ENCODE assay signal across 1 cellular context in the genomic region with DNA sequence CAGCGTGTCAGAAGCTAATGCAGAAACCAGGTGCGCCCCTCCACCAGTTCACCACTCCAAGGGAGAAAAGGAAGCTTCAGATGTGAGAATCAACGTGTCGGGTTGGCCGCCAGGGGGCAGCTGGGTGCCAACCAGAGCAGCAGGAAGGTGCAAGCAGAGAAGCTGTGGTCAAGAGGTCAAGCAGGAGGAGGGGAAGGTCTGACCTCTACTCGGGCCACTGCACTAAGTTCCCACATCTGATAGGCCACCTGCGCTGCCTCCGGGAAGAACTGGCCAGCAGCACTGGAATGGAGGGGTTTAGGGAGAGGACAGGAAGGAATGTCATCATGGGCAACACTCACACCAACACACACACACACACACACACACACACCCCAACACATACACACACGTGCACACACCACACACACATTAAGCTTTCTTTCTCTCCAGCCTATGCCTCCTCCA.
TF ChIP-seq lines count a peak whose summit lies in the region.

No MANE protein-coding gene starts in this region.

TF ChIP-seq in K562, 482 proteins besides CTCF, POLR2A, EP300 and RAD21 (continued from another document and continues in another):
- TF ChIP-seq, protein P1, sequence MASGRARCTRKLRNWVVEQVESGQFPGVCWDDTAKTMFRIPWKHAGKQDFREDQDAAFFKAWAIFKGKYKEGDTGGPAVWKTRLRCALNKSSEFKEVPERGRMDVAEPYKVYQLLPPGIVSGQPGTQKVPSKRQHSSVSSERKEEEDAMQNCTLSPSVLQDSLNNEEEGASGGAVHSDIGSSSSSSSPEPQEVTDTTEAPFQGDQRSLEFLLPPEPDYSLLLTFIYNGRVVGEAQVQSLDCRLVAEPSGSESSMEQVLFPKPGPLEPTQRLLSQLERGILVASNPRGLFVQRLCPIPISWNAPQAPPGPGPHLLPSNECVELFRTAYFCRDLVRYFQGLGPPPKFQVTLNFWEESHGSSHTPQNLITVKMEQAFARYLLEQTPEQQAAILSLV (tag; IDR thresholded peaks at IDR 0.05): no peak
- no peak for TF ChIP-seq ZNF717 (CRISPR knock-in tag; IDR thresholded peaks at IDR 0.05)
- TF ChIP-seq ZNF133 (CRISPR knock-in tag; IDR thresholded peaks at IDR 0.05): no peak
- TF ChIP-seq ZNF311 (CRISPR knock-in tag; IDR thresholded peaks at IDR 0.05): no peak
- no peak for TF ChIP-seq MTA1 (IDR thresholded peaks at IDR 0.05; ENCODE audit: borderline replicate concordance)
- TF ChIP-seq SAFB2 (IDR thresholded peaks at IDR 0.05; ENCODE audit: borderline replicate concordance, low read depth, low read length, severe bottlenecking): no peak
- no peak for TF ChIP-seq DDX20 (tag; IDR thresholded peaks at IDR 0.05; ENCODE audit: low read depth)
- TF ChIP-seq, protein P2, sequence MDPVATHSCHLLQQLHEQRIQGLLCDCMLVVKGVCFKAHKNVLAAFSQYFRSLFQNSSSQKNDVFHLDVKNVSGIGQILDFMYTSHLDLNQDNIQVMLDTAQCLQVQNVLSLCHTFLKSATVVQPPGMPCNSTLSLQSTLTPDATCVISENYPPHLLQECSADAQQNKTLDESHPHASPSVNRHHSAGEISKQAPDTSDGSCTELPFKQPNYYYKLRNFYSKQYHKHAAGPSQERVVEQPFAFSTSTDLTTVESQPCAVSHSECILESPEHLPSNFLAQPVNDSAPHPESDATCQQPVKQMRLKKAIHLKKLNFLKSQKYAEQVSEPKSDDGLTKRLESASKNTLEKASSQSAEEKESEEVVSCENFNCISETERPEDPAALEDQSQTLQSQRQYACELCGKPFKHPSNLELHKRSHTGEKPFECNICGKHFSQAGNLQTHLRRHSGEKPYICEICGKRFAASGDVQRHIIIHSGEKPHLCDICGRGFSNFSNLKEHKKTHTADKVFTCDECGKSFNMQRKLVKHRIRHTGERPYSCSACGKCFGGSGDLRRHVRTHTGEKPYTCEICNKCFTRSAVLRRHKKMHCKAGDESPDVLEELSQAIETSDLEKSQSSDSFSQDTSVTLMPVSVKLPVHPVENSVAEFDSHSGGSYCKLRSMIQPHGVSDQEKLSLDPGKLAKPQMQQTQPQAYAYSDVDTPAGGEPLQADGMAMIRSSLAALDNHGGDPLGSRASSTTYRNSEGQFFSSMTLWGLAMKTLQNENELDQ (CRISPR knock-in tag; IDR thresholded peaks at IDR 0.05; ENCODE audit: borderline replicate concordance): no peak
- no peak for TF ChIP-seq SREBF1 (IDR thresholded peaks at IDR 0.05; ENCODE audit: borderline replicate concordance, low read depth, low read length)
- TF ChIP-seq NFE2L1 (tag; IDR thresholded peaks at IDR 0.05; ENCODE audit: borderline replicate concordance, low read depth): no peak
- TF ChIP-seq CC2D1A (IDR thresholded peaks at IDR 0.05): peak; percentile 80
- TF ChIP-seq, protein P3, sequence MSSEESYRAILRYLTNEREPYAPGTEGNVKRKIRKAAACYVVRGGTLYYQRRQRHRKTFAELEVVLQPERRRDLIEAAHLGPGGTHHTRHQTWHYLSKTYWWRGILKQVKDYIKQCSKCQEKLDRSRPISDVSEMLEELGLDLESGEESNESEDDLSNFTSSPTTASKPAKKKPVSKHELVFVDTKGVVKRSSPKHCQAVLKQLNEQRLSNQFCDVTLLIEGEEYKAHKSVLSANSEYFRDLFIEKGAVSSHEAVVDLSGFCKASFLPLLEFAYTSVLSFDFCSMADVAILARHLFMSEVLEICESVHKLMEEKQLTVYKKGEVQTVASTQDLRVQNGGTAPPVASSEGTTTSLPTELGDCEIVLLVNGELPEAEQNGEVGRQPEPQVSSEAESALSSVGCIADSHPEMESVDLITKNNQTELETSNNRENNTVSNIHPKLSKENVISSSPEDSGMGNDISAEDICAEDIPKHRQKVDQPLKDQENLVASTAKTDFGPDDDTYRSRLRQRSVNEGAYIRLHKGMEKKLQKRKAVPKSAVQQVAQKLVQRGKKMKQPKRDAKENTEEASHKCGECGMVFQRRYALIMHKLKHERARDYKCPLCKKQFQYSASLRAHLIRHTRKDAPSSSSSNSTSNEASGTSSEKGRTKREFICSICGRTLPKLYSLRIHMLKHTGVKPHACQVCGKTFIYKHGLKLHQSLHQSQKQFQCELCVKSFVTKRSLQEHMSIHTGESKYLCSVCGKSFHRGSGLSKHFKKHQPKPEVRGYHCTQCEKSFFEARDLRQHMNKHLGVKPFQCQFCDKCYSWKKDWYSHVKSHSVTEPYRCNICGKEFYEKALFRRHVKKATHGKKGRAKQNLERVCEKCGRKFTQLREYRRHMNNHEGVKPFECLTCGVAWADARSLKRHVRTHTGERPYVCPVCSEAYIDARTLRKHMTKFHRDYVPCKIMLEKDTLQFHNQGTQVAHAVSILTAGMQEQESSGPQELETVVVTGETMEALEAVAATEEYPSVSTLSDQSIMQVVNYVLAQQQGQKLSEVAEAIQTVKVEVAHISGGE (CRISPR knock-in tag; IDR thresholded peaks at IDR 0.05): no peak
- TF ChIP-seq, protein P4, sequence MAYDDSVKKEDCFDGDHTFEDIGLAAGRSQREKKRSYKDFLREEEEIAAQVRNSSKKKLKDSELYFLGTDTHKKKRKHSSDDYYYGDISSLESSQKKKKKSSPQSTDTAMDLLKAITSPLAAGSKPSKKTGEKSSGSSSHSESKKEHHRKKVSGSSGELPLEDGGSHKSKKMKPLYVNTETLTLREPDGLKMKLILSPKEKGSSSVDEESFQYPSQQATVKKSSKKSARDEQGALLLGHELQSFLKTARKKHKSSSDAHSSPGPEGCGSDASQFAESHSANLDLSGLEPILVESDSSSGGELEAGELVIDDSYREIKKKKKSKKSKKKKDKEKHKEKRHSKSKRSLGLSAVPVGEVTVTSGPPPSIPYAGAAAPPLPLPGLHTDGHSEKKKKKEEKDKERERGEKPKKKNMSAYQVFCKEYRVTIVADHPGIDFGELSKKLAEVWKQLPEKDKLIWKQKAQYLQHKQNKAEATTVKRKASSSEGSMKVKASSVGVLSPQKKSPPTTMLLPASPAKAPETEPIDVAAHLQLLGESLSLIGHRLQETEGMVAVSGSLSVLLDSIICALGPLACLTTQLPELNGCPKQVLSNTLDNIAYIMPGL (CRISPR knock-in tag; IDR thresholded peaks at IDR 0.05): no peak
- no peak for TF ChIP-seq GTF2A2 (tag; IDR thresholded peaks at IDR 0.05)
- TF ChIP-seq KLF6 (CRISPR knock-in tag; IDR thresholded peaks at IDR 0.05; ENCODE audit: borderline replicate concordance): no peak
- TF ChIP-seq ZNF263 (CRISPR knock-in tag; IDR thresholded peaks at IDR 0.05; ENCODE audit: borderline replicate concordance): peak; percentile 73; the same call in 1 of the 2 replicates
- TF ChIP-seq, protein P5, sequence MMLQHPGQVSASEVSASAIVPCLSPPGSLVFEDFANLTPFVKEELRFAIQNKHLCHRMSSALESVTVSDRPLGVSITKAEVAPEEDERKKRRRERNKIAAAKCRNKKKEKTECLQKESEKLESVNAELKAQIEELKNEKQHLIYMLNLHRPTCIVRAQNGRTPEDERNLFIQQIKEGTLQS (IDR thresholded peaks at IDR 0.05): no peak; the same call in 1 of the 2 replicates
- TF ChIP-seq, protein P5 (CRISPR knock-in tag; conservative IDR thresholded peaks at IDR 0.05): peak; percentile 28; the same call in 1 of the 2 replicates
- TF ChIP-seq NR1H2 (CRISPR knock-in tag; IDR thresholded peaks at IDR 0.05): no peak
- TF ChIP-seq EP400 (IDR thresholded peaks at IDR 0.05): no peak
- TF ChIP-seq TEAD2 (tag; IDR thresholded peaks at IDR 0.05): no peak
- peak; percentile 82 for TF ChIP-seq NR2C1 (IDR thresholded peaks at IDR 0.05)
- peak; percentile 95 for TF ChIP-seq NR2C1 (tag; IDR thresholded peaks at IDR 0.05)
- TF ChIP-seq, protein P6, sequence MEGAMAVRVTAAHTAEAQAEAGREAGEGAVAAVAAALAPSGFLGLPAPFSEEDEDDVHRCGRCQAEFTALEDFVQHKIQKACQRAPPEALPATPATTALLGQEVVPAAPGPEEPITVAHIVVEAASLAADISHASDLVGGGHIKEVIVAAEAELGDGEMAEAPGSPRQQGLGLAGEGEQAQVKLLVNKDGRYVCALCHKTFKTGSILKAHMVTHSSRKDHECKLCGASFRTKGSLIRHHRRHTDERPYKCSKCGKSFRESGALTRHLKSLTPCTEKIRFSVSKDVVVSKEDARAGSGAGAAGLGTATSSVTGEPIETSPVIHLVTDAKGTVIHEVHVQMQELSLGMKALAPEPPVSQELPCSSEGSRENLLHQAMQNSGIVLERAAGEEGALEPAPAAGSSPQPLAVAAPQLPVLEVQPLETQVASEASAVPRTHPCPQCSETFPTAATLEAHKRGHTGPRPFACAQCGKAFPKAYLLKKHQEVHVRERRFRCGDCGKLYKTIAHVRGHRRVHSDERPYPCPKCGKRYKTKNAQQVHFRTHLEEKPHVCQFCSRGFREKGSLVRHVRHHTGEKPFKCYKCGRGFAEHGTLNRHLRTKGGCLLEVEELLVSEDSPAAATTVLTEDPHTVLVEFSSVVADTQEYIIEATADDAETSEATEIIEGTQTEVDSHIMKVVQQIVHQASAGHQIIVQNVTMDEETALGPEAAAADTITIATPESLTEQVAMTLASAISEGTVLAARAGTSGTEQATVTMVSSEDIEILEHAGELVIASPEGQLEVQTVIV (CRISPR knock-in tag; IDR thresholded peaks at IDR 0.05; ENCODE audit: borderline replicate concordance): no peak
- TF ChIP-seq ARID2 (IDR thresholded peaks at IDR 0.05): peak; percentile 69
- TF ChIP-seq ZKSCAN8 (CRISPR knock-in tag; IDR thresholded peaks at IDR 0.05): no peak
- no peak for TF ChIP-seq ZNF707 (CRISPR knock-in tag; conservative IDR thresholded peaks at IDR 0.05)
- 0 out of 2 replicates have a peak, but pooled peaks have one; percentile 38 for TF ChIP-seq CBX5 (IDR thresholded peaks at IDR 0.05; ENCODE audit: borderline replicate concordance, low read depth)
- peak; percentile 70; the same call in 1 of the 2 replicates for TF ChIP-seq MTA3 (IDR thresholded peaks at IDR 0.05; ENCODE audit: borderline replicate concordance)
- peak; percentile 75 for TF ChIP-seq BHLHE40 (IDR thresholded peaks at IDR 0.05; ENCODE audit: low read length)
- TF ChIP-seq POLR2B (IDR thresholded peaks at IDR 0.05; ENCODE audit: low read depth, partially characterized antibody): no peak
- TF ChIP-seq ZNF436 (CRISPR knock-in tag; IDR thresholded peaks at IDR 0.05): no peak
- no peak for TF ChIP-seq SMAD1 (IDR thresholded peaks at IDR 0.05; ENCODE audit: low read depth, low read length, partially characterized antibody)
- TF ChIP-seq ARNT (IDR thresholded peaks at IDR 0.05): no peak
- peak; percentile 27; the same call in 1 of the 2 replicates for TF ChIP-seq TAL1 (IDR thresholded peaks at IDR 0.05)
- no peak for TF ChIP-seq ZNF76 (CRISPR knock-in tag; IDR thresholded peaks at IDR 0.05; ENCODE audit: borderline replicate concordance)
- TF ChIP-seq, protein P7, sequence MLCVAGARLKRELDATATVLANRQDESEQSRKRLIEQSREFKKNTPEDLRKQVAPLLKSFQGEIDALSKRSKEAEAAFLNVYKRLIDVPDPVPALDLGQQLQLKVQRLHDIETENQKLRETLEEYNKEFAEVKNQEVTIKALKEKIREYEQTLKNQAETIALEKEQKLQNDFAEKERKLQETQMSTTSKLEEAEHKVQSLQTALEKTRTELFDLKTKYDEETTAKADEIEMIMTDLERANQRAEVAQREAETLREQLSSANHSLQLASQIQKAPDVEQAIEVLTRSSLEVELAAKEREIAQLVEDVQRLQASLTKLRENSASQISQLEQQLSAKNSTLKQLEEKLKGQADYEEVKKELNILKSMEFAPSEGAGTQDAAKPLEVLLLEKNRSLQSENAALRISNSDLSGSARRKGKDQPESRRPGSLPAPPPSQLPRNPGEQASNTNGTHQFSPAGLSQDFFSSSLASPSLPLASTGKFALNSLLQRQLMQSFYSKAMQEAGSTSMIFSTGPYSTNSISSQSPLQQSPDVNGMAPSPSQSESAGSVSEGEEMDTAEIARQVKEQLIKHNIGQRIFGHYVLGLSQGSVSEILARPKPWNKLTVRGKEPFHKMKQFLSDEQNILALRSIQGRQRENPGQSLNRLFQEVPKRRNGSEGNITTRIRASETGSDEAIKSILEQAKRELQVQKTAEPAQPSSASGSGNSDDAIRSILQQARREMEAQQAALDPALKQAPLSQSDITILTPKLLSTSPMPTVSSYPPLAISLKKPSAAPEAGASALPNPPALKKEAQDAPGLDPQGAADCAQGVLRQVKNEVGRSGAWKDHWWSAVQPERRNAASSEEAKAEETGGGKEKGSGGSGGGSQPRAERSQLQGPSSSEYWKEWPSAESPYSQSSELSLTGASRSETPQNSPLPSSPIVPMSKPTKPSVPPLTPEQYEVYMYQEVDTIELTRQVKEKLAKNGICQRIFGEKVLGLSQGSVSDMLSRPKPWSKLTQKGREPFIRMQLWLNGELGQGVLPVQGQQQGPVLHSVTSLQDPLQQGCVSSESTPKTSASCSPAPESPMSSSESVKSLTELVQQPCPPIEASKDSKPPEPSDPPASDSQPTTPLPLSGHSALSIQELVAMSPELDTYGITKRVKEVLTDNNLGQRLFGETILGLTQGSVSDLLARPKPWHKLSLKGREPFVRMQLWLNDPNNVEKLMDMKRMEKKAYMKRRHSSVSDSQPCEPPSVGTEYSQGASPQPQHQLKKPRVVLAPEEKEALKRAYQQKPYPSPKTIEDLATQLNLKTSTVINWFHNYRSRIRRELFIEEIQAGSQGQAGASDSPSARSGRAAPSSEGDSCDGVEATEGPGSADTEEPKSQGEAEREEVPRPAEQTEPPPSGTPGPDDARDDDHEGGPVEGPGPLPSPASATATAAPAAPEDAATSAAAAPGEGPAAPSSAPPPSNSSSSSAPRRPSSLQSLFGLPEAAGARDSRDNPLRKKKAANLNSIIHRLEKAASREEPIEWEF (CRISPR knock-in tag; IDR thresholded peaks at IDR 0.05): no peak
- no peak for TF ChIP-seq ZNF764 (CRISPR knock-in tag; IDR thresholded peaks at IDR 0.05; ENCODE audit: low read depth)
- TF ChIP-seq, protein P8, sequence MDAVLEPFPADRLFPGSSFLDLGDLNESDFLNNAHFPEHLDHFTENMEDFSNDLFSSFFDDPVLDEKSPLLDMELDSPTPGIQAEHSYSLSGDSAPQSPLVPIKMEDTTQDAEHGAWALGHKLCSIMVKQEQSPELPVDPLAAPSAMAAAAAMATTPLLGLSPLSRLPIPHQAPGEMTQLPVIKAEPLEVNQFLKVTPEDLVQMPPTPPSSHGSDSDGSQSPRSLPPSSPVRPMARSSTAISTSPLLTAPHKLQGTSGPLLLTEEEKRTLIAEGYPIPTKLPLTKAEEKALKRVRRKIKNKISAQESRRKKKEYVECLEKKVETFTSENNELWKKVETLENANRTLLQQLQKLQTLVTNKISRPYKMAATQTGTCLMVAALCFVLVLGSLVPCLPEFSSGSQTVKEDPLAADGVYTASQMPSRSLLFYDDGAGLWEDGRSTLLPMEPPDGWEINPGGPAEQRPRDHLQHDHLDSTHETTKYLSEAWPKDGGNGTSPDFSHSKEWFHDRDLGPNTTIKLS (IDR thresholded peaks at IDR 0.05; ENCODE audit: borderline replicate concordance, low read depth): no peak; the same call in 1 of the 2 replicates
- TF ChIP-seq ZNF431 (CRISPR knock-in tag; IDR thresholded peaks at IDR 0.05): no peak
- no peak for TF ChIP-seq ZNF316 (IDR thresholded peaks at IDR 0.05)
- TF ChIP-seq TOE1 (IDR thresholded peaks at IDR 0.05; ENCODE audit: borderline replicate concordance): peak; percentile 74
- no peak for TF ChIP-seq TOE1 (CRISPR knock-in tag; IDR thresholded peaks at IDR 0.05; ENCODE audit: borderline replicate concordance, low read depth)
- no peak for TF ChIP-seq ZNF146 (CRISPR knock-in tag; IDR thresholded peaks at IDR 0.05; ENCODE audit: unreplicated experiment)
- TF ChIP-seq CBX2 (IDR thresholded peaks at IDR 0.05; ENCODE audit: insufficient read depth, low read length, poor library complexity, severe bottlenecking): no peak
